ENCODE assay signal across 2 cellular contexts in the genomic region with DNA sequence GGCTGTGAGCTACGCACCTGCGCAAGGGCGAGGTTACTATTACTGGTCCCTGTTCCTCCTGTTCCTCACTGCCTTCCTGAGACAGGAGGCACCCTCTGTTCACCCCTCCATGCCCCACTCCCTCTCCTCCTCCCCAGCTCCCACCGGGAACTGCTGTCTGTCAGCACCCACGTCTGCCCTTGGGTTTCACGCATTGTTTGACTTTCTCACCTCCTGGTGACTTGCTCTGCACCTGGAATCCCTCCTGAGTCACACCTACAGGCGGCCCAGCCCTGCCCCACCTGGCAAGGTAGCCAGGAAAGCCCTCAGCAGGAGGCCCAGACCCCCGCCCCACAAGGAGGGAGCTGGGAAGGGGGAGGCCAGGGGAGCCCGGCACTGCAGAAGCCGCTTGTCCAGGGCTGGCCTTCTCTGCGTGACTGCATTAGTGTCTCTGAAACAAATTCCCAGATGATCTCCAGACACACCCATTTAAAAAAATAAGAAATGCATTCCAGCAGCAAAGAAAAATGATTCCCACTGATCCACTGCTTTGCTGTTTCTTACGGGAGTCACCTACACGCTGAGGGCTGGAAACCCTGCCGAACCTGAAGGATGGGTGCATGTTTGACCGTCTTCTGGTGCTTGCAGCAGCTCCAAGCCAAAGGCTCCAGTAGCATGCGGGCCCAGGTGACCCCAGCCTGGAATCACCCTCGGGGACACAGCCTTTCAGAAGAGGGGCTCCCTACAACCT.
A peak's percentile ranks its signal among the peaks of the same experiment; 100 is the strongest.
TF ChIP-seq lines count a peak whose summit lies in the region.

No MANE protein-coding gene starts in this region.

TF ChIP-seq in Ishikawa, 13 proteins besides CTCF, POLR2A, EP300 and RAD21 (continued from another document):
- TF ChIP-seq CREB1 (IDR thresholded peaks at IDR 0.05; ENCODE audit: low read depth) (no peak), TEAD4 (IDR thresholded peaks at IDR 0.05) (peak; percentile 88), CEBPB (IDR thresholded peaks at IDR 0.05) (no peak), NFIC (IDR thresholded peaks at IDR 0.05) (peak; percentile 93), YY1 (IDR thresholded peaks at IDR 0.05; ENCODE audit: low read depth) (0 out of 2 replicates have a peak, but pooled peaks have one; percentile 8)
- TF ChIP-seq, protein P1, sequence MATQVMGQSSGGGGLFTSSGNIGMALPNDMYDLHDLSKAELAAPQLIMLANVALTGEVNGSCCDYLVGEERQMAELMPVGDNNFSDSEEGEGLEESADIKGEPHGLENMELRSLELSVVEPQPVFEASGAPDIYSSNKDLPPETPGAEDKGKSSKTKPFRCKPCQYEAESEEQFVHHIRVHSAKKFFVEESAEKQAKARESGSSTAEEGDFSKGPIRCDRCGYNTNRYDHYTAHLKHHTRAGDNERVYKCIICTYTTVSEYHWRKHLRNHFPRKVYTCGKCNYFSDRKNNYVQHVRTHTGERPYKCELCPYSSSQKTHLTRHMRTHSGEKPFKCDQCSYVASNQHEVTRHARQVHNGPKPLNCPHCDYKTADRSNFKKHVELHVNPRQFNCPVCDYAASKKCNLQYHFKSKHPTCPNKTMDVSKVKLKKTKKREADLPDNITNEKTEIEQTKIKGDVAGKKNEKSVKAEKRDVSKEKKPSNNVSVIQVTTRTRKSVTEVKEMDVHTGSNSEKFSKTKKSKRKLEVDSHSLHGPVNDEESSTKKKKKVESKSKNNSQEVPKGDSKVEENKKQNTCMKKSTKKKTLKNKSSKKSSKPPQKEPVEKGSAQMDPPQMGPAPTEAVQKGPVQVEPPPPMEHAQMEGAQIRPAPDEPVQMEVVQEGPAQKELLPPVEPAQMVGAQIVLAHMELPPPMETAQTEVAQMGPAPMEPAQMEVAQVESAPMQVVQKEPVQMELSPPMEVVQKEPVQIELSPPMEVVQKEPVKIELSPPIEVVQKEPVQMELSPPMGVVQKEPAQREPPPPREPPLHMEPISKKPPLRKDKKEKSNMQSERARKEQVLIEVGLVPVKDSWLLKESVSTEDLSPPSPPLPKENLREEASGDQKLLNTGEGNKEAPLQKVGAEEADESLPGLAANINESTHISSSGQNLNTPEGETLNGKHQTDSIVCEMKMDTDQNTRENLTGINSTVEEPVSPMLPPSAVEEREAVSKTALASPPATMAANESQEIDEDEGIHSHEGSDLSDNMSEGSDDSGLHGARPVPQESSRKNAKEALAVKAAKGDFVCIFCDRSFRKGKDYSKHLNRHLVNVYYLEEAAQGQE (IDR thresholded peaks at IDR 0.05; ENCODE audit: low read depth): no peak
- TF ChIP-seq, protein P2, sequence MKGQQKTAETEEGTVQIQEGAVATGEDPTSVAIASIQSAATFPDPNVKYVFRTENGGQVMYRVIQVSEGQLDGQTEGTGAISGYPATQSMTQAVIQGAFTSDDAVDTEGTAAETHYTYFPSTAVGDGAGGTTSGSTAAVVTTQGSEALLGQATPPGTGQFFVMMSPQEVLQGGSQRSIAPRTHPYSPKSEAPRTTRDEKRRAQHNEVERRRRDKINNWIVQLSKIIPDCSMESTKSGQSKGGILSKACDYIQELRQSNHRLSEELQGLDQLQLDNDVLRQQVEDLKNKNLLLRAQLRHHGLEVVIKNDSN (IDR thresholded peaks at IDR 0.05): no peak
- TF ChIP-seq, protein P3, sequence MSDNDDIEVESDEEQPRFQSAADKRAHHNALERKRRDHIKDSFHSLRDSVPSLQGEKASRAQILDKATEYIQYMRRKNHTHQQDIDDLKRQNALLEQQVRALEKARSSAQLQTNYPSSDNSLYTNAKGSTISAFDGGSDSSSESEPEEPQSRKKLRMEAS (IDR thresholded peaks at IDR 0.05): peak; percentile 61; the same call in 1 of the 2 replicates

TF ChIP-seq in HepG2, 621 proteins besides CTCF, POLR2A, EP300 and RAD21 (continued from another document):
- TF ChIP-seq, protein P4, sequence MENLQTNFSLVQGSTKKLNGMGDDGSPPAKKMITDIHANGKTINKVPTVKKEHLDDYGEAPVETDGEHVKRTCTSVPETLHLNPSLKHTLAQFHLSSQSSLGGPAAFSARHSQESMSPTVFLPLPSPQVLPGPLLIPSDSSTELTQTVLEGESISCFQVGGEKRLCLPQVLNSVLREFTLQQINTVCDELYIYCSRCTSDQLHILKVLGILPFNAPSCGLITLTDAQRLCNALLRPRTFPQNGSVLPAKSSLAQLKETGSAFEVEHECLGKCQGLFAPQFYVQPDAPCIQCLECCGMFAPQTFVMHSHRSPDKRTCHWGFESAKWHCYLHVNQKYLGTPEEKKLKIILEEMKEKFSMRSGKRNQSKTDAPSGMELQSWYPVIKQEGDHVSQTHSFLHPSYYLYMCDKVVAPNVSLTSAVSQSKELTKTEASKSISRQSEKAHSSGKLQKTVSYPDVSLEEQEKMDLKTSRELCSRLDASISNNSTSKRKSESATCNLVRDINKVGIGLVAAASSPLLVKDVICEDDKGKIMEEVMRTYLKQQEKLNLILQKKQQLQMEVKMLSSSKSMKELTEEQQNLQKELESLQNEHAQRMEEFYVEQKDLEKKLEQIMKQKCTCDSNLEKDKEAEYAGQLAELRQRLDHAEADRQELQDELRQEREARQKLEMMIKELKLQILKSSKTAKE (CRISPR knock-in tag; IDR thresholded peaks at IDR 0.05; ENCODE audit: borderline replicate concordance): no peak
- no peak for TF ChIP-seq ZKSCAN1 (IDR thresholded peaks at IDR 0.05; ENCODE audit: low read length)
- TF ChIP-seq MBNL3 (CRISPR knock-in tag; conservative IDR thresholded peaks at IDR 0.05): no peak
- TF ChIP-seq, protein P5, sequence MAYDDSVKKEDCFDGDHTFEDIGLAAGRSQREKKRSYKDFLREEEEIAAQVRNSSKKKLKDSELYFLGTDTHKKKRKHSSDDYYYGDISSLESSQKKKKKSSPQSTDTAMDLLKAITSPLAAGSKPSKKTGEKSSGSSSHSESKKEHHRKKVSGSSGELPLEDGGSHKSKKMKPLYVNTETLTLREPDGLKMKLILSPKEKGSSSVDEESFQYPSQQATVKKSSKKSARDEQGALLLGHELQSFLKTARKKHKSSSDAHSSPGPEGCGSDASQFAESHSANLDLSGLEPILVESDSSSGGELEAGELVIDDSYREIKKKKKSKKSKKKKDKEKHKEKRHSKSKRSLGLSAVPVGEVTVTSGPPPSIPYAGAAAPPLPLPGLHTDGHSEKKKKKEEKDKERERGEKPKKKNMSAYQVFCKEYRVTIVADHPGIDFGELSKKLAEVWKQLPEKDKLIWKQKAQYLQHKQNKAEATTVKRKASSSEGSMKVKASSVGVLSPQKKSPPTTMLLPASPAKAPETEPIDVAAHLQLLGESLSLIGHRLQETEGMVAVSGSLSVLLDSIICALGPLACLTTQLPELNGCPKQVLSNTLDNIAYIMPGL (CRISPR knock-in tag; IDR thresholded peaks at IDR 0.05; ENCODE audit: borderline replicate concordance in 1 of 2, low read depth in 1 of 2): no peak
- TF ChIP-seq SALL2 (CRISPR knock-in tag; IDR thresholded peaks at IDR 0.05): no peak
- TF ChIP-seq IKZF1 (IDR thresholded peaks at IDR 0.05): no peak
- TF ChIP-seq, protein P6, sequence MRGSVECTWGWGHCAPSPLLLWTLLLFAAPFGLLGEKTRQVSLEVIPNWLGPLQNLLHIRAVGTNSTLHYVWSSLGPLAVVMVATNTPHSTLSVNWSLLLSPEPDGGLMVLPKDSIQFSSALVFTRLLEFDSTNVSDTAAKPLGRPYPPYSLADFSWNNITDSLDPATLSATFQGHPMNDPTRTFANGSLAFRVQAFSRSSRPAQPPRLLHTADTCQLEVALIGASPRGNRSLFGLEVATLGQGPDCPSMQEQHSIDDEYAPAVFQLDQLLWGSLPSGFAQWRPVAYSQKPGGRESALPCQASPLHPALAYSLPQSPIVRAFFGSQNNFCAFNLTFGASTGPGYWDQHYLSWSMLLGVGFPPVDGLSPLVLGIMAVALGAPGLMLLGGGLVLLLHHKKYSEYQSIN (CRISPR knock-in tag; IDR thresholded peaks at IDR 0.05; ENCODE audit: borderline replicate concordance): no peak
- TF ChIP-seq, protein P7, sequence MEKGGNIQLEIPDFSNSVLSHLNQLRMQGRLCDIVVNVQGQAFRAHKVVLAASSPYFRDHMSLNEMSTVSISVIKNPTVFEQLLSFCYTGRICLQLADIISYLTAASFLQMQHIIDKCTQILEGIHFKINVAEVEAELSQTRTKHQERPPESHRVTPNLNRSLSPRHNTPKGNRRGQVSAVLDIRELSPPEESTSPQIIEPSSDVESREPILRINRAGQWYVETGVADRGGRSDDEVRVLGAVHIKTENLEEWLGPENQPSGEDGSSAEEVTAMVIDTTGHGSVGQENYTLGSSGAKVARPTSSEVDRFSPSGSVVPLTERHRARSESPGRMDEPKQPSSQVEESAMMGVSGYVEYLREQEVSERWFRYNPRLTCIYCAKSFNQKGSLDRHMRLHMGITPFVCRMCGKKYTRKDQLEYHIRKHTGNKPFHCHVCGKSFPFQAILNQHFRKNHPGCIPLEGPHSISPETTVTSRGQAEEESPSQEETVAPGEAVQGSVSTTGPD (CRISPR knock-in tag; IDR thresholded peaks at IDR 0.05): no peak
